ENCODE assay signal across 23 cellular contexts in genomic region chr2:54439582-54439981, GRCh38.
"Had no signal": no experiment of that assay in that cellular context is flagged by ENCODE, and none has a peak within 500 bp of the region (broad histone marks: within the 10 kb centered on the region; RNA-seq: fewer than 3 reads in every experiment).

No MANE protein-coding gene starts in this region.

- H3K36me3 ChIP-seq: brain microvascular endothelial cell, cardiac muscle cell, SJCRH30 had no signal

- H3K9me3 ChIP-seq: SJCRH30 had no signal

- H3K27me3 ChIP-seq: brain microvascular endothelial cell, cardiac muscle cell, SJCRH30 had no signal

- H3K4me2 ChIP-seq: KMS-11 had no signal

- H3K36me3 Mint-ChIP-seq: activated naive CD4-positive, alpha-beta T cell treated with anti-CD3 and anti-CD28 coated beads, Interleukin-2, amount 10 ng/mL, durations not matched to agents 7 days and 5 days; activated naive CD8-positive, alpha-beta T cell treated with anti-CD3 and anti-CD28 coated beads for 36 hours had no signal

- H3K4me1 Mint-ChIP-seq: activated naive CD4-positive, alpha-beta T cell treated with anti-CD3 and anti-CD28 coated beads, Interleukin-2, amount 10 ng/mL, durations not matched to agents 7 days and 5 days; activated naive CD8-positive, alpha-beta T cell treated with anti-CD3 and anti-CD28 coated beads for 36 hours had no signal

- ATAC-seq: activated CD4-positive, CD25-positive, alpha-beta regulatory T cell treated with anti-CD3 and anti-CD28 coated beads, Interleukin-2, amount 50 U/mL, for 24 hours; activated CD8-positive, alpha-beta T cell treated with anti-CD3 and anti-CD28 coated beads for 36 hours; activated T-cell treated with anti-CD3 and anti-CD28 coated beads, Interleukin-2, amount 50 U/mL, for 72 hours; SK-N-SH treated with all-trans-retinoic acid at 6 μM for 48 hours had no signal

- H3K4me3 Mint-ChIP-seq: activated CD8-positive, alpha-beta T cell treated with anti-CD3 and anti-CD28 coated beads for 36 hours; activated naive CD4-positive, alpha-beta T cell treated with anti-CD3 and anti-CD28 coated beads, Interleukin-2, amount 10 ng/mL, durations not matched to agents 7 days and 5 days; activated naive CD8-positive, alpha-beta T cell treated with anti-CD3 and anti-CD28 coated beads for 36 hours; activated T-cell treated with anti-CD3 and anti-CD28 coated beads, Interleukin-2, amount 50 U/mL, for 72 hours; T-helper 1 cell treated with Interleukin-12 subunit alpha and Interleukin-12 subunit beta and Interleukin-4 antibody, amounts not matched to agents 30 μg/mL and 1 μg/mL, for 36 hours had no signal

- H3K27me3 Mint-ChIP-seq: activated naive CD4-positive, alpha-beta T cell treated with anti-CD3 and anti-CD28 coated beads, Interleukin-2, amount 10 ng/mL, durations not matched to agents 7 days and 5 days; activated naive CD8-positive, alpha-beta T cell treated with anti-CD3 and anti-CD28 coated beads for 36 hours had no signal

- H3K9me3 Mint-ChIP-seq: activated CD8-positive, alpha-beta T cell treated with anti-CD3 and anti-CD28 coated beads for 36 hours; activated naive CD4-positive, alpha-beta T cell treated with anti-CD3 and anti-CD28 coated beads, Interleukin-2, amount 10 ng/mL, durations not matched to agents 7 days and 5 days; activated naive CD8-positive, alpha-beta T cell treated with anti-CD3 and anti-CD28 coated beads for 36 hours; activated T-cell treated with anti-CD3 and anti-CD28 coated beads, Interleukin-2, amount 50 U/mL, for 72 hours; activated T-helper 2 cell treated with anti-CD3 and anti-CD28 coated beads, Interferon-gamma antibody, Interleukin-2, Interleukin-4, amounts not matched to agents 10 μg/mL and 5 μg/mL and 100 μg/mL, durations not matched to agents 14 hours and 24 hours and 36 hours; T-helper 1 cell treated with Interleukin-12 subunit alpha and Interleukin-12 subunit beta and Interleukin-4 antibody, amounts not matched to agents 30 μg/mL and 1 μg/mL, for 36 hours had no signal

- H3K27ac Mint-ChIP-seq: activated CD8-positive, alpha-beta T cell treated with anti-CD3 and anti-CD28 coated beads for 36 hours; activated naive CD4-positive, alpha-beta T cell treated with anti-CD3 and anti-CD28 coated beads, Interleukin-2, amount 10 ng/mL, durations not matched to agents 7 days and 5 days; activated naive CD8-positive, alpha-beta T cell treated with anti-CD3 and anti-CD28 coated beads for 36 hours; activated T-cell treated with anti-CD3 and anti-CD28 coated beads, Interleukin-2, amount 50 U/mL, for 72 hours; activated T-helper 2 cell treated with anti-CD3 and anti-CD28 coated beads, Interferon-gamma antibody, Interleukin-2, Interleukin-4, amounts not matched to agents 10 μg/mL and 5 μg/mL and 100 μg/mL, durations not matched to agents 14 hours and 24 hours and 36 hours; T-helper 1 cell treated with Interleukin-12 subunit alpha and Interleukin-12 subunit beta and Interleukin-4 antibody, amounts not matched to agents 30 μg/mL and 1 μg/mL, for 36 hours had no signal

- H3K27ac ChIP-seq: brain microvascular endothelial cell, cardiac muscle cell, KMS-11, SJCRH30 had no signal

- H3K9ac ChIP-seq: KMS-11 had no signal

- H3K4me3 ChIP-seq: cardiac muscle cell, SJCRH30 had no signal

- DNase-seq: activated CD4-positive, alpha-beta T cell treated with anti-CD3 and anti-CD28 coated beads for 4 hours; activated CD8-positive, alpha-beta memory T cell treated with anti-CD3 and anti-CD28 coated beads, Interleukin-2, amount 50 U/mL, for 4 hours; activated CD8-positive, alpha-beta T cell treated with anti-CD3 and anti-CD28 coated beads for 36 hours; activated gamma-delta T cell treated with Interleukin-2 at 50 U/mL for 16 hours; activated naive CD4-positive, alpha-beta T cell treated with anti-CD3 and anti-CD28 coated beads, Interleukin-2, amount 10 ng/mL, durations not matched to agents 7 days and 5 days; activated naive CD8-positive, alpha-beta T cell treated with anti-CD3 and anti-CD28 coated beads for 36 hours; activated T-cell treated with anti-CD3 and anti-CD28 coated beads, Interleukin-2, amount 50 U/mL, for 72 hours; brain microvascular endothelial cell; NCI-H1092; NCI-H1417; NCI-H1930; NCI-H2171; NCI-H2227 treated with DMSO at 0.1 percent for 48 hours; NCI-H446 treated with DMSO at 0.1 percent for 48 hours; NCI-H526; NCI-H82; SJCRH30 had no signal
